8 cellular contexts compared by ENCODE assay signal in the genomic region with DNA sequence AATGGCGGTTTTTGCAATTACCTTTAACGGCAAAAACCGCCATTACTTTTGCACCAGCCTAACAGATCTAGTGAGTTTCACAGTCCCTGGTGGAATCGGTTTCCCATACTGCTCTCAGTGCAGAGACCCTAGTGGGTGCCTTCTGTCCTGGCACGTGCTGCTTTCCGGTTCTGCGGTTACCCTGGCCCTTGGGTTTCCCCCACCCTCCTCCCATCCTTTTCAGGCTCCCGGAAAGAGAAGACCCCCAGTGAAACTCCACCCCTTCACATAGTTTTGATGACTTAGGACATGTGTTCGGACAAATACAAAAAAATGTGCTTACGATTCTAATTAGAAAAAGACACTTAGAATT. TPM values are rescaled to one million over a fixed set of nuclear protein-coding genes. Genes with fewer than 3 reads are reported as not detected.
DNase-seq lines count a peak whose midpoint lies in the region; ATAC-seq and TF ChIP-seq lines count a peak whose summit lies in the region.

No MANE protein-coding gene starts in this region.

- H2AFZ ChIP-seq in OCI-LY3 (ENCODE audit: low read depth, low read length), result 0 out of 2 replicates have a peak overlapping the region, but pooled peaks have one; percentile 25

- no peaks in the 10 kb centered on the region for H3K9me3 ChIP-seq in OCI-LY3 (ENCODE audit: insufficient read depth, low read length)
- no peaks in the 10 kb centered on the region for H3K9me3 ChIP-seq in iPS DF 6.9 (ENCODE audit: control insufficient read depth, insufficient read depth, low read length)

- H3K9me3 Mint-ChIP-seq in activated naive CD4-positive, alpha-beta T cell treated with anti-CD3 and anti-CD28 coated beads, Interleukin-2, amount 50 U/mL, for 72 hours, result no peaks in the 10 kb centered on the region

- H3K79me2 ChIP-seq in OCI-LY3 (ENCODE audit: low read length), result no peaks in the 10 kb centered on the region

- H3K27ac Mint-ChIP-seq in activated naive CD4-positive, alpha-beta T cell treated with anti-CD3 and anti-CD28 coated beads, Interleukin-2, amount 50 U/mL, for 72 hours, result peak overlapping the region; percentile 95

- no peaks in the 10 kb centered on the region for H3K27me3 ChIP-seq in OCI-LY3 (ENCODE audit: low read depth, low read length)
- no peaks in the 10 kb centered on the region for H3K27me3 ChIP-seq in iPS DF 6.9 (ENCODE audit: control insufficient read depth, insufficient read depth, low read length)

- no CpG with 5 or more reads among the region's 10 CpGs for WGBS in iPS DF 6.9 (ENCODE audit: insufficient coverage, insufficient read length)

- H3K36me3 ChIP-seq in OCI-LY3 (replicated peaks; ENCODE audit: low read depth, low read length) (peaks cover 22% of the 10 kb centered on the region), iPS DF 6.9 (ENCODE audit: control insufficient read depth, insufficient read depth, low read length) (no peaks in the 10 kb centered on the region)

- DNase-seq in activated naive CD4-positive, alpha-beta T cell treated with anti-CD3 and anti-CD28 coated beads, Interleukin-2, amount 50 U/mL, for 72 hours (ENCODE audit: low spot score in 2 of 2), result peak; percentile 17 to 57
- no peak for DNase-seq in iPS DF 6.9 (ENCODE audit: low read depth, low spot score)
- DNase-seq in stimulated activated CD4-positive, alpha-beta T cell treated with anti-CD3 and anti-CD28 coated beads, Interleukin-15, amount 100 ng/mL, for 48 hours (ENCODE audit: low read depth in 2 of 2), result peak; percentile 15 to 21
- no peak for DNase-seq in NCI-H526 (lab: John Stamatoyannopoulos, UW)
- no peak for DNase-seq in medulla oblongata (ENCODE audit: extremely low spot score)

- H4K20me1 ChIP-seq in OCI-LY3 (ENCODE audit: insufficient read depth, low read length), result no peaks in the 10 kb centered on the region

- H3K4me3 ChIP-seq in OCI-LY3 (ENCODE audit: low read length) (peak overlapping the region; percentile 77), iPS DF 6.9 (ENCODE audit: low read length) (peak overlapping the region; percentile 30; the same call in 1 of the 2 replicates)

- H3K4me1 ChIP-seq in OCI-LY3 (ENCODE audit: low read length), result peaks cover 26% of the 10 kb centered on the region
- H3K4me1 ChIP-seq in iPS DF 6.9 (ENCODE audit: control insufficient read depth, insufficient read depth, low read length), result no peaks in the 10 kb centered on the region; the same call in 1 of the 2 replicates

- H3K36me3 Mint-ChIP-seq in activated naive CD4-positive, alpha-beta T cell treated with anti-CD3 and anti-CD28 coated beads, Interleukin-2, amount 50 U/mL, for 72 hours, result no peaks in the 10 kb centered on the region

- TF ChIP-seq CTCF in OCI-LY3 (IDR thresholded peaks at IDR 0.05; ENCODE audit: low read depth, low read length), result no peak

- H3K27ac ChIP-seq in OCI-LY3 (ENCODE audit: low read length) (peak overlapping the region; percentile 97), iPS DF 6.9 (ENCODE audit: low read length) (no peak overlapping the region)

- H3K4me2 ChIP-seq in OCI-LY3 (ENCODE audit: low read length), result peak overlapping the region; percentile 96

- H3K9ac ChIP-seq in OCI-LY3 (ENCODE audit: low read length), result peak overlapping the region; percentile 92

- ATAC-seq in GM18502 (IDR thresholded peaks at IDR 0.05; ENCODE audit: poor library complexity, unreplicated experiment), result peak; percentile 52
- ATAC-seq in HG02571 (IDR thresholded peaks at IDR 0.05; ENCODE audit: unreplicated experiment), result peak; percentile 27
- peak; percentile 52 to 68 for ATAC-seq in activated naive CD4-positive, alpha-beta T cell treated with anti-CD3 and anti-CD28 coated beads, Interleukin-2, amount 50 U/mL, for 72 hours

RNA-seq across cellular contexts. Expression of a gene that starts 36.9 kb away (rescaled TPM):
- total RNA-seq in activated naive CD4-positive, alpha-beta T cell treated with anti-CD3 and anti-CD28 coated beads, Interleukin-2, amount 50 U/mL, for 72 hours, result 1 to 10 TPM; 2.1 to 3.6 TPM

RNA-seq across cellular contexts. Expression of a gene that starts 41.5 kb away (rescaled TPM):
- total RNA-seq in activated naive CD4-positive, alpha-beta T cell treated with anti-CD3 and anti-CD28 coated beads, Interleukin-2, amount 50 U/mL, for 72 hours, result under 1 TPM in 1 of 2 donors, not detected in 1; 0.16 TPM

Comparison
In these comparisons a context has a peak if more than half of its experiments do, and no peak if none do; other contexts are left out.
1. DNase-seq: peak in activated naive CD4-positive, alpha-beta T cell treated with anti-CD3 and anti-CD28 coated beads, Interleukin-2, amount 50 U/mL, for 72 hours (2 of 2) and stimulated activated CD4-positive, alpha-beta T cell treated with anti-CD3 and anti-CD28 coated beads, Interleukin-15, amount 100 ng/mL, for 48 hours (2 of 2); none in iPS DF 6.9 (single experiment), NCI-H526 (0 of 2) and medulla oblongata (single experiment).
2. Peak in every context shown above with its lines, with median percentiles within 50 percentile points of each other: ATAC-seq.